In genomic region chr22:23450821-23451220, GRCh38 we compare ENCODE assay signal across 6 cellular contexts.
A peak's percentile ranks its signal among the peaks of the same experiment; 100 is the strongest.
DNase-seq lines count a peak whose midpoint lies in the region; ATAC-seq, FAIRE-seq and TF ChIP-seq lines count a peak whose summit lies in the region.
"Not testable (repeated sequence)": the region's sequence is repeated elsewhere in the genome, so short reads cannot be mapped to it uniquely, and the experiment has no call there.

No MANE protein-coding gene starts in this region.

- H3K4me3 ChIP-seq in BLaER1 treated with 17β-estradiol and CSF1 and Interleukin-3, amounts not matched to agents 10 nM and 100 nM; upper lobe of left lung: not testable (repeated sequence)

- not testable (repeated sequence) for H3K9me3 Mint-ChIP-seq in stimulated activated effector memory CD8-positive, alpha-beta T cell treated with anti-CD3 and anti-CD28 coated beads, Interleukin-12 subunit alpha, Interleukin-12 subunit beta, amount 100 ng/mL, for 72 hours

- peaks cover 0 to 11% (median 0%) of the 10 kb centered on the region in 11 experiments; a peak in 2 of 22 replicates for H3K27me3 ChIP-seq in BLaER1 treated with 17β-estradiol and CSF1 and Interleukin-3, amounts not matched to agents 10 nM and 100 nM
- H3K27me3 ChIP-seq in upper lobe of left lung: not testable (repeated sequence)

- not testable (repeated sequence) for H3K27ac ChIP-seq in BLaER1 treated with 17β-estradiol and CSF1 and Interleukin-3, amounts not matched to agents 10 nM and 100 nM; upper lobe of left lung
- H3K27ac ChIP-seq in KOPT-K1 (ENCODE audit: low read depth, low read length, poor library complexity, severe bottlenecking): peak overlapping the region; percentile 71

- peaks cover 0 to 27% (median 24%) of the 10 kb centered on the region in 10 experiments; a peak in 15 of 20 replicates for H3K4me1 ChIP-seq in BLaER1 treated with 17β-estradiol and CSF1 and Interleukin-3, amounts not matched to agents 10 nM and 100 nM
- not testable (repeated sequence) for H3K4me1 ChIP-seq in upper lobe of left lung

- H3K27ac Mint-ChIP-seq in stimulated activated effector memory CD8-positive, alpha-beta T cell treated with anti-CD3 and anti-CD28 coated beads, Interleukin-12 subunit alpha, Interleukin-12 subunit beta, amount 100 ng/mL, for 72 hours: not testable (repeated sequence)

- TF ChIP-seq EP300 in upper lobe of left lung (IDR thresholded peaks at IDR 0.05): not testable (repeated sequence)

- 96% methylated on average over 15 of the region's 15 CpGs; no CpG with 5 or more reads in 1 of the 2 donors for WGBS in upper lobe of left lung, 2 donors

- TF ChIP-seq CTCF in upper lobe of left lung (IDR thresholded peaks at IDR 0.05): not testable (repeated sequence)

- not testable (repeated sequence) for H3K36me3 Mint-ChIP-seq in stimulated activated effector memory CD8-positive, alpha-beta T cell treated with anti-CD3 and anti-CD28 coated beads, Interleukin-12 subunit alpha, Interleukin-12 subunit beta, amount 100 ng/mL, for 72 hours

- H3K9me3 ChIP-seq in BLaER1 treated with 17β-estradiol and CSF1 and Interleukin-3, amounts not matched to agents 10 nM and 100 nM (replicated peaks in 1 of 11): peaks cover 10 to 16% (median 13%) of the 10 kb centered on the region in 11 experiments
- peaks cover 13% of the 10 kb centered on the region for H3K9me3 ChIP-seq in KOPT-K1 (ENCODE audit: insufficient read depth, low read length, poor library complexity, severe bottlenecking)
- not testable (repeated sequence) for H3K9me3 ChIP-seq in upper lobe of left lung

- ATAC-seq in esophagus mucosa (peak; percentile 17), upper lobe of left lung (ENCODE audit: low FRiP score in 2 of 2) (peak; percentile 19 to 31)
- ATAC-seq in stimulated activated effector memory CD8-positive, alpha-beta T cell treated with anti-CD3 and anti-CD28 coated beads, Interleukin-12 subunit alpha, Interleukin-12 subunit beta, amount 100 ng/mL, for 72 hours: peak; percentile 14

- H4K20me1 ChIP-seq in BLaER1 treated with 17β-estradiol and CSF1 and Interleukin-3, amounts not matched to agents 10 nM and 100 nM: not testable (repeated sequence)

- not testable (repeated sequence) for DNase-seq in stimulated activated effector memory CD8-positive, alpha-beta T cell treated with anti-CD3 and anti-CD28 coated beads, Interleukin-12 subunit alpha, Interleukin-12 subunit beta, amount 100 ng/mL, for 72 hours (ENCODE audit: low spot score in 2 of 2); urothelium cell line (ENCODE audit: low spot score)
- peak in 1 of 2 donors; percentile 71 for DNase-seq in upper lobe of left lung

- not testable (repeated sequence) for TF ChIP-seq POLR2A in upper lobe of left lung (IDR thresholded peaks at IDR 0.05)

- not testable (repeated sequence) for H3K4me1 Mint-ChIP-seq in stimulated activated effector memory CD8-positive, alpha-beta T cell treated with anti-CD3 and anti-CD28 coated beads, Interleukin-12 subunit alpha, Interleukin-12 subunit beta, amount 100 ng/mL, for 72 hours

- FAIRE-seq in urothelium cell line (lab: Jason Lieb, UNC): peak; percentile 91

- not testable (repeated sequence) for H3K4me3 Mint-ChIP-seq in stimulated activated effector memory CD8-positive, alpha-beta T cell treated with anti-CD3 and anti-CD28 coated beads, Interleukin-12 subunit alpha, Interleukin-12 subunit beta, amount 100 ng/mL, for 72 hours

- not testable (repeated sequence) for H3K9ac ChIP-seq in BLaER1 treated with 17β-estradiol and CSF1 and Interleukin-3, amounts not matched to agents 10 nM and 100 nM

- peak overlapping the region in 6 of 11 experiments; percentile 66 to 80 (median 76); a peak in 11 of 22 replicates for H3K4me2 ChIP-seq in BLaER1 treated with 17β-estradiol and CSF1 and Interleukin-3, amounts not matched to agents 10 nM and 100 nM

- H3K36me3 ChIP-seq in BLaER1 treated with 17β-estradiol and CSF1 and Interleukin-3, amounts not matched to agents 10 nM and 100 nM; KOPT-K1 (ENCODE audit: insufficient read depth, low read length); upper lobe of left lung: not testable (repeated sequence)
